Comparison of ENCODE assay signal across 17 cellular contexts in genomic region chr1:79124756-79125155, GRCh38.
A peak's percentile ranks its signal among the peaks of the same experiment; 100 is the strongest.
DNase-seq lines count a peak whose midpoint lies in the region; ATAC-seq, FAIRE-seq and TF ChIP-seq lines count a peak whose summit lies in the region.
"Had no signal": no experiment of that assay in that cellular context is flagged by ENCODE, and none has a peak within 500 bp of the region (broad histone marks: within the 10 kb centered on the region; RNA-seq: fewer than 3 reads in every experiment).

No MANE protein-coding gene starts in this region.

- no peak for TF ChIP-seq POLR2A in H54 (IDR thresholded peaks at IDR 0.05; ENCODE audit: low read depth, low read length)

- no peak overlapping the region for H3K27ac Mint-ChIP-seq in naive thymus-derived CD4-positive, alpha-beta T cell
- H3K27ac Mint-ChIP-seq in activated CD8-positive, alpha-beta T cell treated with anti-CD3 and anti-CD28 coated beads, Interleukin-2, amount 10 ng/mL, durations not matched to agents 7 days and 5 days: no peak overlapping the region
- H3K27ac Mint-ChIP-seq: HFFc6 had no signal

- no peak for DNase-seq in H54 (ENCODE audit: insufficient read length, low spot score)
- DNase-seq in PC-9: no peak
- peak; percentile 32 for DNase-seq in dermis blood vessel endothelial cell
- no peak for DNase-seq in osteoblast (ENCODE audit: insufficient read length, low spot score, missing footprints)
- DNase-seq in naive thymus-derived CD4-positive, alpha-beta T cell: no peak
- DNase-seq in activated CD8-positive, alpha-beta T cell treated with anti-CD3 and anti-CD28 coated beads, Interleukin-2, amount 10 ng/mL, durations not matched to agents 7 days and 5 days: no peak
- DNase-seq: HFFc6, NCI-H1092, NCI-H2107, NCI-H345, NCI-H526 treated with DMSO at 0.1 percent for 48 hours, Right ventricle myocardium superior had no signal

- peaks cover 0 to 16% (median 3%) of the 10 kb centered on the region in 11 donors for H3K9me3 Mint-ChIP-seq in naive thymus-derived CD4-positive, alpha-beta T cell
- no peaks in the 10 kb centered on the region for H3K9me3 Mint-ChIP-seq in activated CD8-positive, alpha-beta T cell treated with anti-CD3 and anti-CD28 coated beads, Interleukin-2, amount 10 ng/mL, durations not matched to agents 7 days and 5 days (ENCODE audit: insufficient read depth)
- H3K9me3 Mint-ChIP-seq: HFFc6 had no signal

- H3K9me2 ChIP-seq in PC-9 (ENCODE audit: insufficient read depth): no peaks in the 10 kb centered on the region

- H3K4me2 ChIP-seq in PC-9 (no peak overlapping the region), osteoblast (ENCODE audit: insufficient read depth, low read length) (no peak overlapping the region)
- H3K4me2 ChIP-seq: BLaER1 treated with 17β-estradiol and CSF1 and Interleukin-3, amounts not matched to agents 10 nM and 100 nM had no signal

- H3K79me2 ChIP-seq in PC-9 (ENCODE audit: low read depth): no peaks in the 10 kb centered on the region
- no peaks in the 10 kb centered on the region for H3K79me2 ChIP-seq in osteoblast (ENCODE audit: insufficient read depth, low read length)

- H2AFZ ChIP-seq in PC-9: peak overlapping the region; percentile 62; the same call in 1 of the 2 replicates
- H2AFZ ChIP-seq in osteoblast (ENCODE audit: low read length): peak overlapping the region; percentile 49

- H3K27me3 Mint-ChIP-seq in naive thymus-derived CD4-positive, alpha-beta T cell: no peaks in the 10 kb centered on the region
- H3K27me3 Mint-ChIP-seq in activated CD8-positive, alpha-beta T cell treated with anti-CD3 and anti-CD28 coated beads, Interleukin-2, amount 10 ng/mL, durations not matched to agents 7 days and 5 days (ENCODE audit: low read depth): no peaks in the 10 kb centered on the region

- CTCF ChIA-PET in PC-9 (lab: Charles Lee): no interaction called here
- CTCF ChIA-PET in naive thymus-derived CD4-positive, alpha-beta T cell (lab: Charles Lee): no interaction called here
- CTCF ChIA-PET in activated CD8-positive, alpha-beta T cell treated with anti-CD3 and anti-CD28 coated beads, Interleukin-2, amount 10 ng/mL, durations not matched to agents 7 days and 5 days (lab: Charles Lee): no interaction called here

- no peak for ATAC-seq in activated CD4-positive, CD25-positive, alpha-beta regulatory T cell treated with anti-CD3 and anti-CD28 coated beads, Interleukin-2, amount 50 U/mL, for 24 hours
- no peak for ATAC-seq in naive thymus-derived CD4-positive, alpha-beta T cell
- no peak for ATAC-seq in activated CD8-positive, alpha-beta T cell treated with anti-CD3 and anti-CD28 coated beads, Interleukin-2, amount 10 ng/mL, durations not matched to agents 7 days and 5 days
- ATAC-seq: GM12878 had no signal

- no peaks in the 10 kb centered on the region for H3K36me3 Mint-ChIP-seq in naive thymus-derived CD4-positive, alpha-beta T cell
- no peaks in the 10 kb centered on the region for H3K36me3 Mint-ChIP-seq in activated CD8-positive, alpha-beta T cell treated with anti-CD3 and anti-CD28 coated beads, Interleukin-2, amount 10 ng/mL, durations not matched to agents 7 days and 5 days (ENCODE audit: low read depth)

- FAIRE-seq in H54 (lab: Jason Lieb, UNC): peak; percentile 57
- FAIRE-seq: GM12878, GM18507, HTR-8/SVneo had no signal

- H3F3A ChIP-seq in PC-9 (ENCODE audit: insufficient read depth, low read depth): no peaks in the 10 kb centered on the region

- H3K4me1 ChIP-seq in PC-9 (replicated peaks; ENCODE audit: insufficient read depth): no peaks in the 10 kb centered on the region
- peaks cover 8% of the 10 kb centered on the region for H3K4me1 ChIP-seq in osteoblast (ENCODE audit: insufficient read depth, low read length)
- no peaks in the 10 kb centered on the region for H3K4me1 ChIP-seq in naive thymus-derived CD4-positive, alpha-beta T cell (ENCODE audit: control insufficient read depth in 2 of 2, insufficient read depth in 2 of 2, low read length in 2 of 2)
- H3K4me1 ChIP-seq: BLaER1 treated with 17β-estradiol and CSF1 and Interleukin-3, amounts not matched to agents 10 nM and 100 nM had no signal

- BruUV-seq in PC-9 (replicated peaks; lab: Mats Ljungman, UMichigan): no TSS peak

- H3K4me3 ChIP-seq in PC-9: no peak overlapping the region
- no peak overlapping the region for H3K4me3 ChIP-seq in osteoblast (ENCODE audit: insufficient read depth, low read length)
- H3K4me3 ChIP-seq in naive thymus-derived CD4-positive, alpha-beta T cell (ENCODE audit: low read length): no peak overlapping the region
- H3K4me3 ChIP-seq: BLaER1 treated with 17β-estradiol and CSF1 and Interleukin-3, amounts not matched to agents 10 nM and 100 nM; GM12878 had no signal

- no peaks in the 10 kb centered on the region for H3K27me3 ChIP-seq in PC-9 (ENCODE audit: insufficient read depth, low read depth)
- H3K27me3 ChIP-seq in osteoblast (ENCODE audit: insufficient read depth, low read length): no peaks in the 10 kb centered on the region
- H3K27me3 ChIP-seq in naive thymus-derived CD4-positive, alpha-beta T cell (ENCODE audit: control insufficient read depth in 2 of 2, insufficient read depth in 2 of 2, low read length in 2 of 2): no peaks in the 10 kb centered on the region
- H3K27me3 ChIP-seq: BLaER1 treated with 17β-estradiol and CSF1 and Interleukin-3, amounts not matched to agents 10 nM and 100 nM had no signal

- H3K9me3 ChIP-seq in PC-9 (ENCODE audit: insufficient read depth, low read depth) (no peaks in the 10 kb centered on the region), osteoblast (ENCODE audit: low read depth, low read length) (no peaks in the 10 kb centered on the region)
- H3K9me3 ChIP-seq in naive thymus-derived CD4-positive, alpha-beta T cell (ENCODE audit: control insufficient read depth in 2 of 3, low read length in 3 of 3): no peaks in the 10 kb centered on the region

- no peaks in the 10 kb centered on the region for H3K4me1 Mint-ChIP-seq in naive thymus-derived CD4-positive, alpha-beta T cell
- H3K4me1 Mint-ChIP-seq in activated CD8-positive, alpha-beta T cell treated with anti-CD3 and anti-CD28 coated beads, Interleukin-2, amount 10 ng/mL, durations not matched to agents 7 days and 5 days (ENCODE audit: low read depth): no peaks in the 10 kb centered on the region

- intact Hi-C loops in PC-9 (cut with micrococcal nuclease; ENCODE audit: unreplicated experiment): no loop called here
- intact Hi-C loops in naive thymus-derived CD4-positive, alpha-beta T cell (cut with micrococcal nuclease): no loop called here

- TF ChIP-seq CTCF in PC-9 (conservative IDR thresholded peaks at IDR 0.05) (no peak), osteoblast (IDR thresholded peaks at IDR 0.05; ENCODE audit: extremely low read depth, low read depth, low read length) (no peak)

- POLR2A ChIA-PET in PC-9 (lab: Charles Lee; ENCODE audit: unreplicated experiment): no interaction called here
- POLR2A ChIA-PET in naive thymus-derived CD4-positive, alpha-beta T cell (lab: Charles Lee): no interaction called here
- POLR2A ChIA-PET in activated CD8-positive, alpha-beta T cell treated with anti-CD3 and anti-CD28 coated beads, Interleukin-2, amount 10 ng/mL, durations not matched to agents 7 days and 5 days (lab: Charles Lee): no interaction called here

- H4K20me1 ChIP-seq in PC-9 (ENCODE audit: insufficient read depth) (no peaks in the 10 kb centered on the region), osteoblast (ENCODE audit: insufficient read depth, low read length) (no peaks in the 10 kb centered on the region)
- H4K20me1 ChIP-seq: BLaER1 treated with 17β-estradiol and CSF1 and Interleukin-3, amounts not matched to agents 10 nM and 100 nM had no signal

- no peak overlapping the region for H3K27ac ChIP-seq in PC-9
- H3K27ac ChIP-seq in osteoblast (ENCODE audit: low read depth, low read length): no peak overlapping the region
- H3K27ac ChIP-seq in naive thymus-derived CD4-positive, alpha-beta T cell (ENCODE audit: low read depth, low read length): no peak overlapping the region
- H3K27ac ChIP-seq: BLaER1 treated with 17β-estradiol and CSF1 and Interleukin-3, amounts not matched to agents 10 nM and 100 nM had no signal

- H3K4me3 Mint-ChIP-seq in naive thymus-derived CD4-positive, alpha-beta T cell: no peak overlapping the region
- H3K4me3 Mint-ChIP-seq in activated CD8-positive, alpha-beta T cell treated with anti-CD3 and anti-CD28 coated beads, Interleukin-2, amount 10 ng/mL, durations not matched to agents 7 days and 5 days: no peak overlapping the region
- H3K4me3 Mint-ChIP-seq: HFFc6 had no signal

- H3K36me3 ChIP-seq in PC-9 (ENCODE audit: low read depth) (no peaks in the 10 kb centered on the region), osteoblast (ENCODE audit: insufficient read depth, low read length) (no peaks in the 10 kb centered on the region)
- H3K36me3 ChIP-seq in naive thymus-derived CD4-positive, alpha-beta T cell (ENCODE audit: control insufficient read depth in 2 of 3, insufficient read depth in 3 of 3, low read length in 3 of 3): no peaks in the 10 kb centered on the region
- H3K36me3 ChIP-seq: BLaER1 treated with 17β-estradiol and CSF1 and Interleukin-3, amounts not matched to agents 10 nM and 100 nM had no signal
